ENCODE assay signal across 8 cellular contexts in the genomic region with DNA sequence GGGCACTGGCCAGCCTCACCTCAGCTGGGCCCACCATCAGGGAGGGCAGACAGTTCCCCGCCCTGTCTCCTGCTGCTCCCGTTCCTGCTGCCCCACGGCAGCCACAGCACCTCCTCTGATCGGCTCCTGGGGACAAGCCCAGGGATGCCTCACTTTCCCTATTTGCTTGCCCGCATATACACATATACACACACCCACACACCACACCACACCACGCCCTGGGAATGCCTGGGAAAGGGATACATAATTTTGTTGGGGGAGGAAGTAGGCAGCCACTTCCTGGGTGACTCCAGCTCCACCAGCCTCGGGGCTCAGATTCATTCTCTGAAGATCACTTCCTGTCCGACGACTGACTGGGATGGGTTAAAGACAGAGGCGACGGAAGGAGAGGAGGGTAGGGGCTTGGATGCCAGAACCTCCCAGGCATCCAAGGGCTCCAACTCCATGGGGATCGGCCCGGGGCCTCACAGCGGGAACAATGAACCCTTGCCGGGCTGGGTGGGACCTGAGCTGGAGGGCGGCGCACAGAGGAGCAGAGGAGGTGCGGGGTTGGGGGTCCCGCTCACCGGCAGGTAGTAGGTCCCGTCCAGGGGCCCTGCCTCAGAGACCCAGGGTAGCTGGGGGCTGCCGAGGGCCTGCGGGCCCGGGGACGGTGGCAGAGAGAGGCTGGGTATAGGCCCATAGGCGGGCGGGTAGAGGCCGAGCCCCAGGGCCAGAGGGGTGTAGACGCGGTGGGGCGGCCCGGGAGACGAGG. TPM values are rescaled to one million over a fixed set of nuclear protein-coding genes. Genes with fewer than 3 reads are reported as not detected.
A peak's percentile ranks its signal among the peaks of the same experiment; 100 is the strongest.
DNase-seq lines count a peak whose midpoint lies in the region; ATAC-seq lines count a peak whose summit lies in the region.

No MANE protein-coding gene starts in this region.

- H3K4me3 ChIP-seq in ACC112 (ENCODE audit: low read depth, low read length): peak overlapping the region; percentile 77

- peak overlapping the region; percentile 54 for H3K27ac ChIP-seq in ACC112 (ENCODE audit: low read depth, low read length)

- ATAC-seq in GM21737 (IDR thresholded peaks at IDR 0.05; ENCODE audit: unreplicated experiment): peak; percentile 0
- ATAC-seq in left colon: peak; percentile 54
- no peak for ATAC-seq in GM21786 (IDR thresholded peaks at IDR 0.05; ENCODE audit: unreplicated experiment)
- ATAC-seq in GM18873 (IDR thresholded peaks at IDR 0.05; ENCODE audit: low FRiP score, unreplicated experiment): no peak

- peaks cover 24% of the 10 kb centered on the region for H3K36me3 Mint-ChIP-seq in T-helper 2 cell treated with Interferon-gamma antibody and Interleukin-4, amounts not matched to agents 5 μg/mL and 100 μg/mL, for 36 hours (ENCODE audit: low read depth)

- peak overlapping the region; percentile 44 for H2AFZ ChIP-seq in ACC112 (ENCODE audit: low read length, unreplicated experiment)

- DNase-seq in T-helper 2 cell treated with Interferon-gamma antibody and Interleukin-4, amounts not matched to agents 5 μg/mL and 100 μg/mL, for 36 hours (ENCODE audit: low spot score): peak; percentile 45
- DNase-seq in left colon (peak; percentile 65 to 82), Ammon's horn (ENCODE audit: low spot score) (no peak), NCI-H2107 treated with DMSO at 0.1 percent for 48 hours (lab: John Stamatoyannopoulos, UW; ENCODE audit: unreplicated experiment) (no peak)

- H3K27me3 ChIP-seq in ACC112 (ENCODE audit: insufficient read depth, low read length): peaks cover 8% of the 10 kb centered on the region; the same call in 1 of the 2 replicates

- no peaks in the 10 kb centered on the region for H3K27me3 Mint-ChIP-seq in T-helper 2 cell treated with Interferon-gamma antibody and Interleukin-4, amounts not matched to agents 5 μg/mL and 100 μg/mL, for 36 hours (ENCODE audit: low read depth)

- H3K4me3 Mint-ChIP-seq in T-helper 2 cell treated with Interferon-gamma antibody and Interleukin-4, amounts not matched to agents 5 μg/mL and 100 μg/mL, for 36 hours: peak overlapping the region; percentile 100

- peaks cover 14% of the 10 kb centered on the region for H3K4me1 ChIP-seq in ACC112 (ENCODE audit: control insufficient read depth, insufficient read depth, low read length, unreplicated experiment)

- H3K27ac Mint-ChIP-seq in T-helper 2 cell treated with Interferon-gamma antibody and Interleukin-4, amounts not matched to agents 5 μg/mL and 100 μg/mL, for 36 hours: peak overlapping the region; percentile 100

- H3K9me3 Mint-ChIP-seq in T-helper 2 cell treated with Interferon-gamma antibody and Interleukin-4, amounts not matched to agents 5 μg/mL and 100 μg/mL, for 36 hours: no peaks in the 10 kb centered on the region

- H3K4me1 Mint-ChIP-seq in T-helper 2 cell treated with Interferon-gamma antibody and Interleukin-4, amounts not matched to agents 5 μg/mL and 100 μg/mL, for 36 hours (ENCODE audit: low read depth): peaks cover 48% of the 10 kb centered on the region

- intact Hi-C loops in left colon (cut with DNase I, micrococcal nuclease): no loop called here

- no peaks in the 10 kb centered on the region for H3K79me2 ChIP-seq in ACC112 (ENCODE audit: control insufficient read depth, insufficient read depth, low read length, unreplicated experiment)

- H3K36me3 ChIP-seq in ACC112 (ENCODE audit: insufficient read depth, low read length): no peaks in the 10 kb centered on the region

RNA-seq across cellular contexts. Expression of gene MZB1, which starts 2.0 kb away (rescaled TPM):
- 10 to 100 TPM in 1 of 2 donors, 1 to 10 TPM in 1; 6.0 to 36.9 TPM for total RNA-seq in left colon

RNA-seq across cellular contexts. Expression of gene PROB1, which starts 3.2 kb away (rescaled TPM):
- total RNA-seq in left colon: under 1 TPM; 0.42 to 0.55 TPM

RNA-seq across cellular contexts. Expression of gene SLC23A1, which starts 8.7 kb away (rescaled TPM):
- total RNA-seq in left colon: 1 to 10 TPM; 4.8 to 5.9 TPM

RNA-seq across cellular contexts. Expression of gene SPATA24, which starts 12.1 kb away (rescaled TPM):
- 1 to 10 TPM; 3.6 to 3.8 TPM for total RNA-seq in left colon

RNA-seq across cellular contexts. Expression of gene DNAJC18, which starts 47.6 kb away (rescaled TPM):
- 1 to 10 TPM; 2.4 to 4.6 TPM for total RNA-seq in left colon

Comparison
In these comparisons a context has a peak if more than half of its experiments do, and no peak if none do; other contexts are left out.
1. ATAC-seq: peak in GM21737 (single experiment) and left colon (single experiment); none in GM21786 (single experiment) and GM18873 (single experiment).
2. DNase-seq: peak in T-helper 2 cell treated with Interferon-gamma antibody and Interleukin-4, amounts not matched to agents 5 μg/mL and 100 μg/mL, for 36 hours (single experiment) and left colon (2 of 2); none in Ammon's horn (single experiment) and NCI-H2107 treated with DMSO at 0.1 percent for 48 hours (single experiment).